8 cellular contexts compared by ENCODE assay signal in genomic region chr4:182917182-182918043, GRCh38. TPM values are rescaled to one million over a fixed set of nuclear protein-coding genes. Genes with fewer than 3 reads are reported as not detected.
A peak's percentile ranks its signal among the peaks of the same experiment; 100 is the strongest.
DNase-seq lines count a peak whose midpoint lies in the region; ATAC-seq and TF ChIP-seq lines count a peak whose summit lies in the region.

TSS of gene DCTD (minus strand) at chr4:182917386. CDS start at chr4:182915568, 1,818 bp downstream.

- H3K9me3 Mint-ChIP-seq in IgD-negative memory B cell = no peaks in the 10 kb centered on the region

- peaks cover 0 to 25% of the 10 kb centered on the region in 2 donors for H3K36me3 ChIP-seq in adrenal gland (replicated peaks in 1 of 2)
- peaks cover 29% of the 10 kb centered on the region for H3K36me3 ChIP-seq in left ventricle myocardium inferior
- no peaks in the 10 kb centered on the region for H3K36me3 ChIP-seq in uterus

- H3K27me3 ChIP-seq in adrenal gland = no peaks in the 10 kb centered on the region
- H3K27me3 ChIP-seq in left ventricle myocardium inferior (ENCODE audit: low read depth) = no peaks in the 10 kb centered on the region
- no peaks in the 10 kb centered on the region for H3K27me3 ChIP-seq in uterus

- peak in 1 of 2 donors; percentile 70 for TF ChIP-seq POLR2A in adrenal gland (IDR thresholded peaks at IDR 0.05)
- TF ChIP-seq POLR2A in uterus (IDR thresholded peaks at IDR 0.05) = peak in 1 of 2 donors; percentile 48

- peaks cover 6 to 31% of the 10 kb centered on the region in 2 donors for H3K4me1 ChIP-seq in adrenal gland (replicated peaks in 1 of 2)
- peaks cover 25% of the 10 kb centered on the region for H3K4me1 ChIP-seq in left ventricle myocardium inferior
- H3K4me1 ChIP-seq in uterus = no peaks in the 10 kb centered on the region

- 1 to 2% (median 1%) methylated on average over 20 to 106 of the region's 106 CpGs for WGBS in adrenal gland, 4 donors

- H3K27ac ChIP-seq in adrenal gland = peak within 1 kb of the TSS; percentile 76 to 100 (median 94)
- H3K27ac ChIP-seq in left ventricle myocardium inferior (replicated peaks) = peak within 1 kb of the TSS; percentile 97
- H3K27ac ChIP-seq in uterus = peak within 1 kb of the TSS; percentile 91

- DNase-seq in ELR (ENCODE audit: low read depth) (peak; percentile 69), adrenal gland (peak; percentile 72 to 83 (median 75)), left ventricle myocardium inferior (peak; percentile 84), pulmonary artery endothelial cell (ENCODE audit: low read depth, low spot score) (no peak), uterus (peak; percentile 67 to 76)

- H3K27ac Mint-ChIP-seq in IgD-negative memory B cell = peak within 1 kb of the TSS; percentile 76 to 100 (median 83)

- ATAC-seq in GM21515 (IDR thresholded peaks at IDR 0.05; ENCODE audit: unreplicated experiment) = peak; percentile 86

- intact Hi-C loops in T-helper 1 cell treated with Interleukin-12 subunit alpha and Interleukin-12 subunit beta and Interleukin-4 antibody, amounts not matched to agents 30 ng/mL and 1 ng/mL, for 36 hours (cut with micrococcal nuclease) = loop anchor here (1.0 to 5.0 kb wide), 10 partner anchors 21 to 1910 kb away; partner anchors contain the start of genes ACSL1 and CDKN2AIP
- intact Hi-C loops in adrenal gland (cut with DNase I) = no loop called here
- intact Hi-C loops in left ventricle myocardium inferior (cut with micrococcal nuclease) = no loop called here
- intact Hi-C loops in uterus (cut with DNase I; ENCODE audit: low total_unique reads) = no loop called here

- peak within 1 kb of the TSS; percentile 79 to 99 (median 96) for H3K4me3 Mint-ChIP-seq in IgD-negative memory B cell

- TF ChIP-seq CTCF in adrenal gland (IDR thresholded peaks at IDR 0.05) (peak in 1 of 6 experiments; percentile 20), left ventricle myocardium inferior (IDR thresholded peaks at IDR 0.05; ENCODE audit: borderline replicate concordance) (peak; percentile 48), uterus (IDR thresholded peaks at IDR 0.05) (peak in 3 of 4 experiments; percentile 32 to 43 (median 40))

- H3K9me3 ChIP-seq in adrenal gland (replicated peaks in 1 of 3) = no peaks in the 10 kb centered on the region
- H3K9me3 ChIP-seq in left ventricle myocardium inferior (replicated peaks) = no peaks in the 10 kb centered on the region
- H3K9me3 ChIP-seq in uterus = no peaks in the 10 kb centered on the region

- H3K4me1 Mint-ChIP-seq in IgD-negative memory B cell = peaks cover 17 to 31% (median 23%) of the 10 kb centered on the region in 3 donors

- H3K36me3 Mint-ChIP-seq in IgD-negative memory B cell = peaks cover 5% of the 10 kb centered on the region

- no peaks in the 10 kb centered on the region for H3K27me3 Mint-ChIP-seq in IgD-negative memory B cell

- H3K4me3 ChIP-seq in adrenal gland (peak within 1 kb of the TSS; percentile 14 to 96 (median 53)), left ventricle myocardium inferior (peak within 1 kb of the TSS; percentile 74), uterus (peak within 1 kb of the TSS; percentile 65 to 67)

RNA-seq across cellular contexts. Expression of gene DCTD, which starts in this region (rescaled TPM):
- polyA plus RNA-seq in IgD-negative memory B cell (101 TPM), adrenal gland (100 to 1,000 TPM in 2 of 3 donors, 10 to 100 TPM in 1; 54.5 to 164 (median 102) TPM)
- total RNA-seq in T-helper 1 cell treated with Interleukin-12 subunit alpha and Interleukin-12 subunit beta and Interleukin-4 antibody, amounts not matched to agents 30 ng/mL and 1 ng/mL, for 36 hours = 73.1 and 76.6 TPM in 2 replicates
- total RNA-seq in adrenal gland (100 to 1,000 TPM in 6 of 8 donors, 10 to 100 TPM in 2; 70.0 to 254 (median 126) TPM), left ventricle myocardium inferior (44.2 TPM), pulmonary artery endothelial cell (76.7 and 79.5 TPM in 2 replicates), uterus (100 to 1,000 TPM in 1 of 4 donors, 10 to 100 TPM in 3; 49.7 to 131 (median 73.4) TPM)
